ENCODE assay signal across 10 cellular contexts in genomic region chr11:73152086-73152853, GRCh38. TPM values are rescaled to one million over a fixed set of nuclear protein-coding genes. Genes with fewer than 3 reads are reported as not detected.
A peak's percentile ranks its signal among the peaks of the same experiment; 100 is the strongest.
DNase-seq lines count a peak whose midpoint lies in the region; ATAC-seq, FAIRE-seq and TF ChIP-seq lines count a peak whose summit lies in the region.
"Had no signal": no experiment of that assay in that cellular context is flagged by ENCODE, and none has a peak within 500 bp of the region (broad histone marks: within the 10 kb centered on the region; RNA-seq: fewer than 3 reads in every experiment).

No MANE protein-coding gene starts in this region.

- TF ChIP-seq POLR2A in GM12878 (IDR thresholded peaks at IDR 0.05; ENCODE audit: low read depth, low read length), result no peak

- FAIRE-seq in GM12878 (lab: Jason Lieb, UNC) (no peak), D721Med (lab: Jason Lieb, UNC) (no peak)

- H3K27ac ChIP-seq in HL-60 (replicated peaks) (peak overlapping the region; percentile 91), GM12878 (ENCODE audit: control insufficient read depth, insufficient read depth) (peak overlapping the region; percentile 98)
- H3K27ac ChIP-seq: breast epithelium had no signal

- 8% methylated on average over 6 of the region's 6 CpGs for WGBS in GM12878 (ENCODE audit: insufficient coverage, insufficient replicate concordance, low lambda C conversion rate, missing lambda C conversion rate)

- H3K4me3 Mint-ChIP-seq in activated T-cell treated with anti-CD3 and anti-CD28 coated beads, Interleukin-2, amount 50 U/mL, for 4 hours, result no peak overlapping the region
- H3K4me3 Mint-ChIP-seq in stimulated activated naive B cell treated with anti-CD40 and anti-IgM and Interleukin-4, amounts not matched to agents 10 μg/mL and 1 μg/mL and 100 μg/mL, for 72 hours, result peak overlapping the region; percentile 14 to 18

- H3K9ac ChIP-seq in GM12878 (ENCODE audit: control insufficient read depth, insufficient read depth, low read length), result peak overlapping the region; percentile 83

- peak overlapping the region; percentile 75 for H3K27ac Mint-ChIP-seq in stimulated activated naive B cell treated with anti-CD40 and anti-IgM and Interleukin-4, amounts not matched to agents 10 μg/mL and 1 μg/mL and 100 μg/mL, for 72 hours

- H3K4me3 ChIP-seq in HL-60 (replicated peaks; ENCODE audit: insufficient read depth, low read length) (no peak overlapping the region), GM12878 (peak overlapping the region; percentile 2; the same call in 1 of the 2 replicates)
- H3K4me3 ChIP-seq: breast epithelium, tibial nerve had no signal

- H2AFZ ChIP-seq in GM12878 (ENCODE audit: control insufficient read depth, low read depth, low read length), result no peak overlapping the region

- ATAC-seq in activated T-cell treated with anti-CD3 and anti-CD28 coated beads, Interleukin-2, amount 50 U/mL, for 4 hours, result peak; percentile 17 to 26
- ATAC-seq in GM12878, result peak; percentile 16
- peak; percentile 53 to 58 for ATAC-seq in stimulated activated naive B cell treated with anti-CD40 and anti-IgM and Interleukin-4, amounts not matched to agents 10 μg/mL and 1 μg/mL and 100 μg/mL, for 72 hours (replicated peaks)

- no peaks in the 10 kb centered on the region for H3K9me3 ChIP-seq in GM12878 (replicated peaks; ENCODE audit: control insufficient read depth, insufficient read depth, low read length)
- H3K9me3 ChIP-seq: breast epithelium, tibial nerve had no signal

- in situ Hi-C loops in GM12878 (cut with MboI), result no loop called here

- H4K20me1 ChIP-seq in GM12878 (ENCODE audit: control insufficient read depth, insufficient read depth), result no peaks in the 10 kb centered on the region

- no peaks in the 10 kb centered on the region for H3K9me3 Mint-ChIP-seq in activated T-cell treated with anti-CD3 and anti-CD28 coated beads, Interleukin-2, amount 50 U/mL, for 4 hours
- no peaks in the 10 kb centered on the region for H3K9me3 Mint-ChIP-seq in stimulated activated naive B cell treated with anti-CD40 and anti-IgM and Interleukin-4, amounts not matched to agents 10 μg/mL and 1 μg/mL and 100 μg/mL, for 72 hours

- POLR2A ChIA-PET in GM12878 (lab: Charles Lee), result interaction anchor here (1.3 to 18.6 kb wide), 4 partner anchors 9 to 336 kb away, joined by 3 to 384 read pairs (median 21); partner anchors contain the start of gene FCHSD2

- no peaks in the 10 kb centered on the region for H3K36me3 Mint-ChIP-seq in activated T-cell treated with anti-CD3 and anti-CD28 coated beads, Interleukin-2, amount 50 U/mL, for 4 hours (ENCODE audit: insufficient read depth)
- H3K36me3 Mint-ChIP-seq in stimulated activated naive B cell treated with anti-CD40 and anti-IgM and Interleukin-4, amounts not matched to agents 10 μg/mL and 1 μg/mL and 100 μg/mL, for 72 hours, result peaks cover 2 to 15% of the 10 kb centered on the region in 2 donors

- H3K4me2 ChIP-seq in GM12878 (ENCODE audit: control insufficient read depth, insufficient read depth), result peak overlapping the region; percentile 73

- no peak for TF ChIP-seq RAD21 in GM12878 (IDR thresholded peaks at IDR 0.05; ENCODE audit: insufficient read depth, low read depth, low read length)

- TF ChIP-seq EP300 in GM12878 (IDR thresholded peaks at IDR 0.05; ENCODE audit: borderline replicate concordance in 1 of 2, control insufficient read depth in 1 of 2, low read depth in 2 of 2, low read length in 2 of 2), result no peak

- no peak for DNase-seq in activated T-cell treated with anti-CD3 and anti-CD28 coated beads, Interleukin-2, amount 50 U/mL, for 4 hours
- no peak for DNase-seq in activated T-cell treated with anti-CD3 and anti-CD28 coated beads for 4 hours
- DNase-seq in HL-60 (ENCODE audit: low read depth in 1 of 2, low spot score in 1 of 2), result no peak
- DNase-seq in GM12878 (ENCODE audit: low read depth, low spot score), result no peak
- DNase-seq in stimulated activated naive B cell treated with anti-CD40 and anti-IgM and Interleukin-4, amounts not matched to agents 10 μg/mL and 1 μg/mL and 100 μg/mL, for 72 hours, result peak; percentile 45
- no peak for DNase-seq in D721Med (ENCODE audit: insufficient read length, low spot score)
- no peak for DNase-seq in cerebellar cortex (ENCODE audit: low spot score)
- no peak for DNase-seq in HK-2 (ENCODE audit: unreplicated experiment)

- no peaks in the 10 kb centered on the region for H3K27me3 Mint-ChIP-seq in activated T-cell treated with anti-CD3 and anti-CD28 coated beads, Interleukin-2, amount 50 U/mL, for 4 hours (ENCODE audit: low read depth)
- no peaks in the 10 kb centered on the region for H3K27me3 Mint-ChIP-seq in stimulated activated naive B cell treated with anti-CD40 and anti-IgM and Interleukin-4, amounts not matched to agents 10 μg/mL and 1 μg/mL and 100 μg/mL, for 72 hours

- H3K79me2 ChIP-seq in GM12878 (ENCODE audit: control insufficient read depth, insufficient read depth, low read length), result peaks cover 10% of the 10 kb centered on the region

- intact Hi-C loops in GM12878 (cut with micrococcal nuclease; ENCODE audit: unreplicated experiment), result loop anchor here (2.0 to 10.0 kb wide), 3 partner anchors 173 to 407 kb away; no protein-coding TSS in a partner anchor

- SMC1A ChIA-PET in GM12878 (lab: Charles Lee; ENCODE audit: uncharacterized antibody, unreplicated experiment), result interaction anchor here (0.8 to 37.3 kb wide), 5 partner anchors 10 to 415 kb away, joined by 3 to 926 read pairs (median 8); partner anchors contain the start of gene FCHSD2

- H3K4me1 ChIP-seq in GM12878 (ENCODE audit: control insufficient read depth, insufficient read depth, low read length), result peaks cover 93% of the 10 kb centered on the region
- H3K4me1 ChIP-seq: breast epithelium had no signal

- H3K27me3 ChIP-seq in HL-60 (ENCODE audit: insufficient read depth, poor library complexity, severe bottlenecking) (no peaks in the 10 kb centered on the region), GM12878 (replicated peaks in 1 of 2; ENCODE audit: control insufficient read depth in 2 of 2, insufficient read depth in 2 of 2, low read length in 1 of 2) (no peaks in the 10 kb centered on the region)
- H3K27me3 ChIP-seq: breast epithelium, tibial nerve had no signal

- H3K36me3 ChIP-seq in GM12878 (ENCODE audit: control insufficient read depth in 2 of 2, insufficient read depth in 2 of 2, low read length in 1 of 2), result no peaks in the 10 kb centered on the region
- H3K36me3 ChIP-seq: breast epithelium, tibial nerve had no signal

- TF ChIP-seq CTCF in HL-60 (IDR thresholded peaks at IDR 0.05; ENCODE audit: insufficient read depth, low read length), result no peak
- TF ChIP-seq CTCF in GM12878 (IDR thresholded peaks at IDR 0.05 in 2 of 3, conservative IDR thresholded peaks at IDR 0.05 in 1 of 3; ENCODE audit: control insufficient read depth in 2 of 3, extremely low read depth in 1 of 3, insufficient read depth in 1 of 3, low read depth in 3 of 3, low read length in 3 of 3), result no peak
- TF ChIP-seq CTCF in D721Med (IDR thresholded peaks at IDR 0.05; ENCODE audit: insufficient read depth, missing control alignments), result no peak

- BruUV-seq in GM12878 (replicated peaks; lab: Mats Ljungman, UMichigan), result no TSS peak

- CTCF ChIA-PET in GM12878 (lab: Yijun Ruan, JAX), result interaction anchor here (0.7 to 3.6 kb wide), 4 partner anchors 9 to 152 kb away, joined by 3 to 26 read pairs (median 16); partner anchors contain the start of gene FCHSD2

- RAD21 ChIA-PET in GM12878 (lab: Charles Lee; ENCODE audit: unreplicated experiment), result interaction anchor here (4.4 to 22.1 kb wide), 3 partner anchors 7 to 25 kb away, joined by 39 to 441 read pairs (median 441); partner anchors contain the start of gene FCHSD2

- H3K4me1 Mint-ChIP-seq in activated T-cell treated with anti-CD3 and anti-CD28 coated beads, Interleukin-2, amount 50 U/mL, for 4 hours (ENCODE audit: low read depth), result peaks cover 61% of the 10 kb centered on the region
- peaks cover 84 to 98% of the 10 kb centered on the region in 2 donors for H3K4me1 Mint-ChIP-seq in stimulated activated naive B cell treated with anti-CD40 and anti-IgM and Interleukin-4, amounts not matched to agents 10 μg/mL and 1 μg/mL and 100 μg/mL, for 72 hours

TF ChIP-seq in GM12878, 131 proteins besides CTCF, POLR2A, EP300 and RAD21 (continues in another document):
- TF ChIP-seq BHLHE40 (IDR thresholded peaks at IDR 0.05; ENCODE audit: borderline replicate concordance in 1 of 2, low read depth in 2 of 2, low read length in 1 of 2), result peak; percentile 48 to 64; a peak in 1 of 4 replicates
- peak; percentile 18; the same call in 1 of the 2 replicates for TF ChIP-seq MAX (IDR thresholded peaks at IDR 0.05; ENCODE audit: low read depth, low read length)
- TF ChIP-seq NR2F1 (conservative IDR thresholded peaks at IDR 0.05), result no peak

RNA-seq across cellular contexts. Expression of gene FCHSD2, which starts 10.2 kb away (rescaled TPM):
- total RNA-seq in activated T-cell treated with anti-CD3 and anti-CD28 coated beads, Interleukin-2, amount 50 U/mL, for 4 hours, result 10 to 100 TPM; 16.3 to 25.0 (median 20.3) TPM
- total RNA-seq in GM12878 (2013; cell fraction: nucleolus; rRNA removed), result 80.2 and 85.2 TPM in 2 replicates
- total RNA-seq in GM12878 (2014; rRNA removed) (19.5 and 21.1 TPM in 2 replicates), GM12878 (2014; rRNA removed; fragmentation: Illumina TruSeq; extraction: Trizol) (39.2 and 42.5 TPM in 2 replicates), GM12878 (2021) (82.8 and 89.8 TPM in 2 replicates)
- polyA plus RNA-seq in GM12878 (2011; ENCODE audit: low read depth), result 26.8 TPM
- polyA plus RNA-seq in GM12878 (2011; rRNA removed) (52.7 and 68.3 TPM in 2 replicates), GM12878 (2014; fragmentation: Illumina TruSeq; extraction: Trizol) (62.4 and 70.9 TPM in 2 replicates), GM12878 (2014; fragmentation: Nextera tagmentation; extraction: Ambion mirVana) (10 to 100 TPM; 13.2 to 15.4 TPM), GM12878 (2014; rRNA removed) (43.0 and 44.6 TPM in 2 replicates), GM12878 (2016; fragmentation: Nextera tagmentation; extraction: Ambion mirVana) (10 to 100 TPM; 58.7 to 68.4 TPM)
- polyA plus RNA-seq in GM12878 (2011; cell fraction: cytosol; rRNA removed), result 34.0 and 36.1 TPM in 2 replicates
- polyA plus RNA-seq in GM12878 (2011; cell fraction: nucleus; rRNA removed), result 55.8 and 56.5 TPM in 2 replicates
- polyA plus RNA-seq in GM12878 (2012), result 27.1 and 40.7 TPM in 2 replicates
- 46.8 and 48.8 TPM in 2 replicates for polyA minus RNA-seq in GM12878 (2011; rRNA and poly(A)+ RNA removed)
- polyA minus RNA-seq in GM12878 (2011; cell fraction: cytosol; rRNA and poly(A)+ RNA removed), result 30.5 and 31.3 TPM in 2 replicates
- polyA minus RNA-seq in GM12878 (2011; cell fraction: nucleus; rRNA and poly(A)+ RNA removed), result 36.1 and 52.3 TPM in 2 replicates
